21 cellular contexts compared by ENCODE assay signal in genomic region chr2:189409136-189409535, GRCh38. TPM values are rescaled to one million over a fixed set of nuclear protein-coding genes. Genes with fewer than 3 reads are reported as not detected.
DNase-seq lines count a peak whose midpoint lies in the region; ATAC-seq and TF ChIP-seq lines count a peak whose summit lies in the region.
"Had no signal": no experiment of that assay in that cellular context is flagged by ENCODE, and none has a peak within 500 bp of the region (broad histone marks: within the 10 kb centered on the region; RNA-seq: fewer than 3 reads in every experiment).

No MANE protein-coding gene starts in this region.

- no peaks in the 10 kb centered on the region for H3K9me3 Mint-ChIP-seq in stimulated activated naive B cell treated with anti-CD40 and anti-IgM and Interleukin-4, amounts not matched to agents 10 μg/mL and 1 μg/mL and 100 μg/mL, for 72 hours
- H3K9me3 Mint-ChIP-seq: CD4-positive, CD25-positive, alpha-beta regulatory T cell; T-helper 1 cell treated with Interleukin-12 subunit alpha and Interleukin-12 subunit beta and Interleukin-4 antibody, amounts not matched to agents 30 μg/mL and 1 μg/mL, for 36 hours had no signal

- H3K27me3 ChIP-seq in rectal smooth muscle tissue (ENCODE audit: control insufficient read depth, insufficient read depth, low read length) (no peaks in the 10 kb centered on the region), heart right ventricle (no peaks in the 10 kb centered on the region)
- H3K27me3 ChIP-seq: colonic mucosa, esophagus squamous epithelium, uterus had no signal

- H3K27me3 Mint-ChIP-seq in stimulated activated naive B cell treated with anti-CD40 and anti-IgM and Interleukin-4, amounts not matched to agents 10 μg/mL and 1 μg/mL and 100 μg/mL, for 72 hours, result no peaks in the 10 kb centered on the region
- H3K27me3 Mint-ChIP-seq: CD4-positive, CD25-positive, alpha-beta regulatory T cell had no signal

- H3K4me1 ChIP-seq in rectal smooth muscle tissue (ENCODE audit: control insufficient read depth, insufficient read depth, low read length), result peaks cover 22% of the 10 kb centered on the region
- H3K4me1 ChIP-seq in heart right ventricle, result peaks cover 0 to 22% (median 0%) of the 10 kb centered on the region in 9 donors
- H3K4me1 ChIP-seq: colonic mucosa, uterus had no signal

- H3K36me3 ChIP-seq in SK-N-MC (ENCODE audit: insufficient read depth, low read length), result no peaks in the 10 kb centered on the region
- H3K36me3 ChIP-seq in rectal smooth muscle tissue (ENCODE audit: control insufficient read depth, insufficient read depth, low read length), result no peaks in the 10 kb centered on the region
- H3K36me3 ChIP-seq in heart right ventricle, result no peaks in the 10 kb centered on the region
- H3K36me3 ChIP-seq: colonic mucosa, esophagus squamous epithelium, uterus had no signal

- intact Hi-C loops in heart right ventricle (cut with DNase I), result loop anchor here in 2 of 10 donors (5.0 to 10.0 kb wide), 2 partner anchors 314 to 887 kb away; no protein-coding TSS in a partner anchor

- no peak overlapping the region for H3K4me3 Mint-ChIP-seq in stimulated activated naive B cell treated with anti-CD40 and anti-IgM and Interleukin-4, amounts not matched to agents 10 μg/mL and 1 μg/mL and 100 μg/mL, for 72 hours
- H3K4me3 Mint-ChIP-seq: CD4-positive, CD25-positive, alpha-beta regulatory T cell; T-helper 1 cell treated with Interleukin-12 subunit alpha and Interleukin-12 subunit beta and Interleukin-4 antibody, amounts not matched to agents 30 μg/mL and 1 μg/mL, for 36 hours had no signal

- DNase-seq in ELR (ENCODE audit: low read depth) (peak; percentile 51), SK-N-MC (ENCODE audit: low read depth, low spot score) (no peak), dedifferentiated amniotic fluid mesenchymal stem cell (ENCODE audit: extremely low spot score) (peak; percentile 26), heart right ventricle (no peak)
- DNase-seq in stimulated activated naive B cell treated with anti-CD40 and anti-IgM and Interleukin-4, amounts not matched to agents 10 μg/mL and 1 μg/mL and 100 μg/mL, for 72 hours, result no peak
- DNase-seq: activated CD4-positive, alpha-beta T cell treated with anti-CD3 and anti-CD28 coated beads for 4 hours; activated naive CD4-positive, alpha-beta T cell treated with Interleukin-2 at 50 U/mL for 16 hours; activated T-cell treated with anti-CD3 and anti-CD28 coated beads, Interleukin-2, amount 50 U/mL, for 48 hours; CD4-positive, CD25-positive, alpha-beta regulatory T cell; colonic mucosa; esophagus squamous epithelium; GDM1; left cardiac atrium; NCI-H187 treated with DMSO at 0.1 percent for 48 hours; NCI-H226; SHP77 treated with DMSO at 0.1 percent for 48 hours; stimulated activated CD4-positive, alpha-beta T cell treated with anti-CD3 and anti-CD28 coated beads, Interleukin-1b, Interleukin-23, amount 100 ng/mL, for 48 hours; uterus had no signal

- H3K4me1 Mint-ChIP-seq in stimulated activated naive B cell treated with anti-CD40 and anti-IgM and Interleukin-4, amounts not matched to agents 10 μg/mL and 1 μg/mL and 100 μg/mL, for 72 hours, result no peaks in the 10 kb centered on the region

- H3K9ac ChIP-seq in SK-N-MC (ENCODE audit: insufficient read length) (no peak overlapping the region), rectal smooth muscle tissue (ENCODE audit: low read length) (no peak overlapping the region)

- TF ChIP-seq CTCF in heart right ventricle (IDR thresholded peaks at IDR 0.05), result no peak

- H3K9me3 ChIP-seq in SK-N-MC (ENCODE audit: low read depth, low read length) (no peaks in the 10 kb centered on the region), heart right ventricle (no peaks in the 10 kb centered on the region)
- H3K9me3 ChIP-seq: colonic mucosa, esophagus squamous epithelium, uterus had no signal

- ATAC-seq in heart right ventricle (no peak), HG03135 (IDR thresholded peaks at IDR 0.05; ENCODE audit: unreplicated experiment) (no peak)
- ATAC-seq in stimulated activated naive B cell treated with anti-CD40 and anti-IgM and Interleukin-4, amounts not matched to agents 10 μg/mL and 1 μg/mL and 100 μg/mL, for 72 hours (replicated peaks), result no peak
- ATAC-seq: left cardiac atrium had no signal

- WGBS in heart right ventricle, 2 donors, result 94% methylated on average over 3 of the region's 3 CpGs

- no peak overlapping the region for H3K4me3 ChIP-seq in SK-N-MC
- H3K4me3 ChIP-seq in rectal smooth muscle tissue (ENCODE audit: low read length), result no peak overlapping the region
- H3K4me3 ChIP-seq in heart right ventricle, result no peak overlapping the region
- H3K4me3 ChIP-seq: colonic mucosa, esophagus squamous epithelium, uterus had no signal

- no peak overlapping the region for H3K27ac Mint-ChIP-seq in stimulated activated naive B cell treated with anti-CD40 and anti-IgM and Interleukin-4, amounts not matched to agents 10 μg/mL and 1 μg/mL and 100 μg/mL, for 72 hours
- H3K27ac Mint-ChIP-seq: CD4-positive, CD25-positive, alpha-beta regulatory T cell; T-helper 1 cell treated with Interleukin-12 subunit alpha and Interleukin-12 subunit beta and Interleukin-4 antibody, amounts not matched to agents 30 μg/mL and 1 μg/mL, for 36 hours had no signal

- no peaks in the 10 kb centered on the region for H3K36me3 Mint-ChIP-seq in stimulated activated naive B cell treated with anti-CD40 and anti-IgM and Interleukin-4, amounts not matched to agents 10 μg/mL and 1 μg/mL and 100 μg/mL, for 72 hours
- H3K36me3 Mint-ChIP-seq: CD4-positive, CD25-positive, alpha-beta regulatory T cell had no signal

- H3K27ac ChIP-seq in SK-N-MC, result peak overlapping the region; percentile 35; the same call in 1 of the 2 replicates
- peak overlapping the region; percentile 60 for H3K27ac ChIP-seq in rectal smooth muscle tissue (ENCODE audit: low read depth, low read length)
- peak overlapping the region in 1 of 10 donors; percentile 67 for H3K27ac ChIP-seq in heart right ventricle

RNA-seq across cellular contexts. Expression of gene WDR75, which starts 32.1 kb away (rescaled TPM):
- total RNA-seq in heart right ventricle, result 10 to 100 TPM; 15.4 to 19.2 (median 17.3) TPM
- 10 to 100 TPM; 11.8 to 15.9 TPM for polyA plus RNA-seq in heart right ventricle

Comparison
In these comparisons a context has a peak if more than half of its experiments do, and no peak if none do; other contexts are left out.
1. DNase-seq: peak in ELR (single experiment) and dedifferentiated amniotic fluid mesenchymal stem cell (single experiment); none in SK-N-MC (single experiment), heart right ventricle (0 of 2) and stimulated activated naive B cell treated with anti-CD40 and anti-IgM and Interleukin-4, amounts not matched to agents 10 μg/mL and 1 μg/mL and 100 μg/mL, for 72 hours (single experiment).